17 cellular contexts compared by ENCODE assay signal in genomic region chr4:139643042-139643895, GRCh38. TPM values are rescaled to one million over a fixed set of nuclear protein-coding genes. Genes with fewer than 3 reads are reported as not detected.
DNase-seq lines count a peak whose midpoint lies in the region; ATAC-seq and TF ChIP-seq lines count a peak whose summit lies in the region.
"Had no signal": no experiment of that assay in that cellular context is flagged by ENCODE, and none has a peak within 500 bp of the region (broad histone marks: within the 10 kb centered on the region; RNA-seq: fewer than 3 reads in every experiment).

No MANE protein-coding gene starts in this region.

- H3K4me1 ChIP-seq in left ventricle myocardium inferior (no peaks in the 10 kb centered on the region), transverse colon (no peaks in the 10 kb centered on the region)

- H3K27ac Mint-ChIP-seq in HFFc6: peak overlapping the region; percentile 58; the same call in 1 of the 2 replicates
- H3K27ac Mint-ChIP-seq in stimulated activated effector memory CD8-positive, alpha-beta T cell treated with anti-CD3 and anti-CD28 coated beads, Interleukin-12 subunit alpha, Interleukin-12 subunit beta, amount 100 ng/mL, for 72 hours: no peak overlapping the region
- H3K27ac Mint-ChIP-seq: CD4-positive, alpha-beta T cell had no signal

- intact Hi-C loops in left ventricle myocardium inferior (cut with micrococcal nuclease): no loop called here
- intact Hi-C loops in transverse colon (cut with DNase I; ENCODE audit: low total_unique reads): loop anchor here (1.0 kb wide), 1 partner anchor 15 kb away; no protein-coding TSS in a partner anchor

- H3K4me3 Mint-ChIP-seq in HFFc6: no peak overlapping the region
- no peak overlapping the region for H3K4me3 Mint-ChIP-seq in stimulated activated effector memory CD8-positive, alpha-beta T cell treated with anti-CD3 and anti-CD28 coated beads, Interleukin-12 subunit alpha, Interleukin-12 subunit beta, amount 100 ng/mL, for 72 hours
- H3K4me3 Mint-ChIP-seq: CD4-positive, alpha-beta T cell had no signal

- peaks cover 11% of the 10 kb centered on the region for H3K9me3 Mint-ChIP-seq in HFFc6
- peaks cover 7% of the 10 kb centered on the region for H3K9me3 Mint-ChIP-seq in stimulated activated effector memory CD8-positive, alpha-beta T cell treated with anti-CD3 and anti-CD28 coated beads, Interleukin-12 subunit alpha, Interleukin-12 subunit beta, amount 100 ng/mL, for 72 hours

- 82% methylated on average over 8 to 11 of the region's 11 CpGs for WGBS in transverse colon (ENCODE audit: low coverage in 1 of 2), 2 donors

- DNase-seq in HFFc6: no peak
- peak; percentile 19 for DNase-seq in SK-MEL-5 (ENCODE audit: low read depth, low spot score)
- peak; percentile 46 for DNase-seq in islet precursor cell
- no peak for DNase-seq in stimulated activated effector memory CD8-positive, alpha-beta T cell treated with anti-CD3 and anti-CD28 coated beads, Interleukin-12 subunit alpha, Interleukin-12 subunit beta, amount 100 ng/mL, for 72 hours (ENCODE audit: low spot score in 2 of 2)
- DNase-seq in left ventricle myocardium inferior: no peak
- no peak for DNase-seq in NCI-H1048 (lab: John Stamatoyannopoulos, UW)
- DNase-seq in transverse colon: no peak
- DNase-seq in GM13976 (ENCODE audit: low spot score): no peak
- DNase-seq: CD4-positive, alpha-beta T cell; DMS79; NCI-H2081 treated with DMSO at 0.1 percent for 48 hours; NCI-H526 treated with DMSO at 0.1 percent for 48 hours; NK-92 treated with Interleukin-12 subunit alpha and Interleukin-12 subunit beta, amount 100 ng/mL, for 24 hours; RPMI8226; SW 1271 had no signal

- peaks cover 12% of the 10 kb centered on the region for H3K36me3 Mint-ChIP-seq in HFFc6 (ENCODE audit: low read depth)
- no peaks in the 10 kb centered on the region for H3K36me3 Mint-ChIP-seq in stimulated activated effector memory CD8-positive, alpha-beta T cell treated with anti-CD3 and anti-CD28 coated beads, Interleukin-12 subunit alpha, Interleukin-12 subunit beta, amount 100 ng/mL, for 72 hours

- H3K4me3 ChIP-seq in left ventricle myocardium inferior (no peak overlapping the region), transverse colon (no peak overlapping the region)
- H3K4me3 ChIP-seq: K562 had no signal

- no peaks in the 10 kb centered on the region; the same call in 1 of the 2 replicates for H3K27me3 Mint-ChIP-seq in HFFc6 (ENCODE audit: insufficient read depth)

- no peaks in the 10 kb centered on the region for H3K27me3 ChIP-seq in left ventricle myocardium inferior (ENCODE audit: low read depth)
- H3K27me3 ChIP-seq in transverse colon: no peaks in the 10 kb centered on the region

- no peak for TF ChIP-seq CTCF in HFFc6 (IDR thresholded peaks at IDR 0.05)
- TF ChIP-seq CTCF in left ventricle myocardium inferior (IDR thresholded peaks at IDR 0.05; ENCODE audit: borderline replicate concordance): no peak
- TF ChIP-seq CTCF in transverse colon (IDR thresholded peaks at IDR 0.05): no peak
- no peak for TF ChIP-seq CTCF in GM13976 (IDR thresholded peaks at IDR 0.05; ENCODE audit: borderline replicate concordance, control extremely low read depth, extremely low read depth, insufficient read depth, missing control alignments)

- H3K27ac ChIP-seq in left ventricle myocardium inferior (replicated peaks) (no peak overlapping the region), transverse colon (no peak overlapping the region)

- H3K9me3 ChIP-seq in left ventricle myocardium inferior (replicated peaks) (peaks cover 12% of the 10 kb centered on the region), transverse colon (peaks cover 6 to 9% of the 10 kb centered on the region in 2 donors)

- TF ChIP-seq POLR2A in transverse colon (IDR thresholded peaks at IDR 0.05): no peak

- H3K36me3 ChIP-seq in left ventricle myocardium inferior (peaks cover 3% of the 10 kb centered on the region), transverse colon (no peaks in the 10 kb centered on the region)

- no peak for TF ChIP-seq EP300 in transverse colon (IDR thresholded peaks at IDR 0.05; ENCODE audit: low read depth)

- H3K4me1 Mint-ChIP-seq in HFFc6 (ENCODE audit: low read depth): peaks cover 37% of the 10 kb centered on the region
- no peaks in the 10 kb centered on the region for H3K4me1 Mint-ChIP-seq in stimulated activated effector memory CD8-positive, alpha-beta T cell treated with anti-CD3 and anti-CD28 coated beads, Interleukin-12 subunit alpha, Interleukin-12 subunit beta, amount 100 ng/mL, for 72 hours

- ATAC-seq in stimulated activated effector memory CD8-positive, alpha-beta T cell treated with anti-CD3 and anti-CD28 coated beads, Interleukin-12 subunit alpha, Interleukin-12 subunit beta, amount 100 ng/mL, for 72 hours: peak; percentile 26
- ATAC-seq: K562 had no signal

- in situ Hi-C loops in SK-MEL-5 (cut with HindIII; ENCODE audit: low pct_unique_long_range_greater_than_20kb, low sequenced_read_pairs): no loop called here
- in situ Hi-C loops in transverse colon (cut with MboI; ENCODE audit: low pct_ligation_motif_present in 1 of 4, low pct_unique_long_range_greater_than_20kb in 1 of 4, low sequenced_read_pairs in 3 of 4): no loop called here
- in situ Hi-C loops in GM13976 (cut with MboI; ENCODE audit: low sequenced_read_pairs, unreplicated experiment): no loop called here

RNA-seq across cellular contexts. Expression of gene MGST2, which starts 22.4 kb away (rescaled TPM):
- total RNA-seq in HFFc6 (2021; fragmentation: NEBNext Ultra II Directional; extraction: Animal tissue kit (Norgen Biotek cat#: 25700)): 10 to 100 TPM in 1 of 6 experiments, 1 to 10 TPM in 5; 5.0 to 11.4 (median 5.7) TPM
- total RNA-seq in SK-MEL-5 (2014; rRNA removed; shearing (Covaris generic)): 54.5 and 59.8 TPM in 2 replicates
- 43.3 and 66.8 TPM in 2 replicates for polyA plus RNA-seq in SK-MEL-5 (2015; cell fraction: cytosol; rRNA removed)
- polyA plus RNA-seq in SK-MEL-5 (2015; cell fraction: nucleus; rRNA removed): 13.6 and 20.6 TPM in 2 replicates
- total RNA-seq in left ventricle myocardium inferior: 134 TPM
- total RNA-seq in transverse colon: 10 to 100 TPM in 3 of 4 donors, 1 to 10 TPM in 1; 3.4 to 91.5 (median 39.4) TPM
- total RNA-seq: G401 had no signal

Comparison
In these comparisons a context has a peak if more than half of its experiments do, and no peak if none do; other contexts are left out.
1. DNase-seq: peak in SK-MEL-5 (single experiment) and islet precursor cell (single experiment); none in HFFc6 (single experiment), stimulated activated effector memory CD8-positive, alpha-beta T cell treated with anti-CD3 and anti-CD28 coated beads, Interleukin-12 subunit alpha, Interleukin-12 subunit beta, amount 100 ng/mL, for 72 hours (0 of 2), left ventricle myocardium inferior (single experiment), NCI-H1048 (single experiment), transverse colon (single experiment) and GM13976 (single experiment).